Comparison of ENCODE assay signal across 11 cellular contexts in genomic region chr3:151145713-151146070, GRCh38. TPM values are rescaled to one million over a fixed set of nuclear protein-coding genes. Genes with fewer than 3 reads are reported as not detected.
A peak's percentile ranks its signal among the peaks of the same experiment; 100 is the strongest.
DNase-seq lines count a peak whose midpoint lies in the region; ATAC-seq and TF ChIP-seq lines count a peak whose summit lies in the region.
"Had no signal": no experiment of that assay in that cellular context is flagged by ENCODE, and none has a peak within 500 bp of the region (broad histone marks: within the 10 kb centered on the region; RNA-seq: fewer than 3 reads in every experiment).

No MANE protein-coding gene starts in this region.

- no peak overlapping the region for H3K27ac ChIP-seq in duodenal mucosa (ENCODE audit: low read depth, low read length)
- no peak overlapping the region for H3K27ac ChIP-seq in psoas muscle

- intact Hi-C loops in psoas muscle (cut with DNase I), result loop anchor here (2.0 to 5.0 kb wide), 3 partner anchors 223 to 425 kb away; no protein-coding TSS in a partner anchor

- H3K4me3 ChIP-seq in duodenal mucosa (ENCODE audit: low read depth in 1 of 2, low read length in 2 of 2) (peak overlapping the region; percentile 30 to 38), psoas muscle (peak overlapping the region; percentile 13)
- H3K4me3 ChIP-seq: smooth muscle cell had no signal

- DNase-seq in psoas muscle (no peak), GDM1 (lab: John Stamatoyannopoulos, UW) (no peak), GM13976 (ENCODE audit: low spot score) (no peak)

- in situ Hi-C loops in GM13976 (cut with MboI; ENCODE audit: low sequenced_read_pairs, unreplicated experiment), result no loop called here

- H3K4me1 ChIP-seq in duodenal mucosa (ENCODE audit: control insufficient read depth in 1 of 2, insufficient read depth in 2 of 2, low read length in 2 of 2) (peaks cover 15 to 18% of the 10 kb centered on the region in 2 donors), psoas muscle (peaks cover 12% of the 10 kb centered on the region)

- no peaks in the 10 kb centered on the region for H3K27me3 ChIP-seq in duodenal mucosa (ENCODE audit: control insufficient read depth in 1 of 2, insufficient read depth in 2 of 2, low read length in 2 of 2)
- peaks cover 0 to 7% (median 0%) of the 10 kb centered on the region in 3 donors for H3K27me3 ChIP-seq in psoas muscle (ENCODE audit: insufficient read depth in 3 of 3, low read length in 2 of 3)

- WGBS in psoas muscle, 3 donors, result 42 to 50% (median 45%) methylated on average over 6 of the region's 6 CpGs

- TF ChIP-seq CTCF in psoas muscle (IDR thresholded peaks at IDR 0.05) (no peak), GM13976 (IDR thresholded peaks at IDR 0.05; ENCODE audit: borderline replicate concordance, control extremely low read depth, extremely low read depth, insufficient read depth, missing control alignments) (no peak)

- ATAC-seq in GM19043 (IDR thresholded peaks at IDR 0.05; ENCODE audit: low read depth, unreplicated experiment), result peak; percentile 8
- ATAC-seq in HG02981 (IDR thresholded peaks at IDR 0.05; ENCODE audit: unreplicated experiment), result peak; percentile 3
- ATAC-seq in psoas muscle, result peak in 1 of 4 donors; percentile 9
- ATAC-seq in GM19023 (IDR thresholded peaks at IDR 0.05; ENCODE audit: unreplicated experiment), result no peak

- H3K36me3 ChIP-seq in duodenal mucosa (ENCODE audit: control insufficient read depth in 1 of 2, insufficient read depth in 2 of 2, low read length in 2 of 2) (no peaks in the 10 kb centered on the region), psoas muscle (ENCODE audit: insufficient read depth in 1 of 2, low read depth in 1 of 2) (no peaks in the 10 kb centered on the region)

- H3K9me3 ChIP-seq in duodenal mucosa (ENCODE audit: control insufficient read depth in 1 of 2, low read length in 2 of 2) (no peaks in the 10 kb centered on the region), psoas muscle (no peaks in the 10 kb centered on the region)

- no peak overlapping the region for H3K9ac ChIP-seq in duodenal mucosa (ENCODE audit: low read depth in 1 of 2, low read length in 2 of 2)

RNA-seq across cellular contexts. Expression of gene GPR171, which starts 57.3 kb away (rescaled TPM):
- under 1 TPM in 2 of 4 donors, not detected in 2; 0.13 to 0.27 TPM for total RNA-seq in psoas muscle
- polyA plus RNA-seq in psoas muscle, result under 1 TPM in 2 of 3 donors, not detected in 1; 0.05 to 0.10 TPM
- total RNA-seq: bronchial epithelial cell, frontal cortex, occipital lobe had no signal
- polyA plus RNA-seq: smooth muscle cell had no signal
